Comparison of ENCODE assay signal across 9 cellular contexts in genomic region chr5:127412698-127413097, GRCh38.
"Had no signal": no experiment of that assay in that cellular context is flagged by ENCODE, and none has a peak within 500 bp of the region (broad histone marks: within the 10 kb centered on the region; RNA-seq: fewer than 3 reads in every experiment).

No MANE protein-coding gene starts in this region.

- H3K9ac ChIP-seq: GM23248 had no signal

- DNase-seq: GM23248, GOT3, H7, HFFc6 had no signal

- H3K9me3 Mint-ChIP-seq: HFFc6, IgD-negative memory B cell had no signal

- H3K36me3 ChIP-seq: HAP-1 had no signal

- H3K36me3 Mint-ChIP-seq: IgD-negative memory B cell had no signal

- H3K4me3 ChIP-seq: GM23248, HAP-1 had no signal

- ATAC-seq: HCT116, HepG2 had no signal

- H3K27ac ChIP-seq: GM23248, HL-60 had no signal

- H2AFZ ChIP-seq: GM23248 had no signal

- H3K4me3 Mint-ChIP-seq: HFFc6, IgD-negative memory B cell had no signal

- H3K27ac Mint-ChIP-seq: HFFc6, IgD-negative memory B cell had no signal

- H3K4me1 ChIP-seq: HAP-1 had no signal

- H3K9me3 ChIP-seq: HAP-1 had no signal
